ENCODE assay signal across 8 cellular contexts in the genomic region with DNA sequence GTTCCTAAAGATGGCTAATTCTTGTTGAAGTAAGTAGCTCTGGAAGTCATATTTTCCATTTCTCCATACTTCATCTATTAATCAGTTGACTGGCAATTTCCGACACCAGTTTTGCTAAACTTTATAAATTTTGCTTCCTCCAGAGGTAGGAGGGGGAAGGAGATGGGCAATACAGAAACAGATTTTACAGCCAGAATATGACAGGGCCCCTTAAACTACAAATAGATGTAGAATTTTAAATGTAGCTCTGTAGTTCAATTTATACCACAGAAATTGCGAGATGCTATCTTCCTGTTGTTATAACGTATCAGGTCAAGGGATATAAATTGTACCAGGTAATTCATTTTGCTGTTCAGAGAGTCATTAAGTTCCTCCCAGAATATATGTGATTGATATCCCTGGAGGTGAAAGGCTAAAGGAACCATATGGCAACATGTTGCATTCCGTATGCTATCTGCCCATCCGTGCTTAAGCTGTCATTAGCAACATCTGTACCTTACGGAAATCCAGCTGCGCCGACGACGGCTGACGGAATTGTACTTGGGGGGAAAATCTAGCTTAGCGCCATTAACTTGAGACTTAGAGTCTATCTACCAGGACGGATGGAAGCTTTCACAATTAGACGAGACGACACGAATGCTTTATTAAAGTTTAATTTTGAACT. TPM values are rescaled to one million over a fixed set of nuclear protein-coding genes. Genes with fewer than 3 reads are reported as not detected.
DNase-seq lines count a peak whose midpoint lies in the region; ATAC-seq and TF ChIP-seq lines count a peak whose summit lies in the region.

No MANE protein-coding gene starts in this region.

- H3K27me3 Mint-ChIP-seq in mesothelial cell of epicardium (ENCODE audit: low read depth), result no peaks in the 10 kb centered on the region
- H3K27me3 Mint-ChIP-seq in type B pancreatic cell, result no peaks in the 10 kb centered on the region

- peak overlapping the region; percentile 97 for H3K27ac Mint-ChIP-seq in mesothelial cell of epicardium
- peak overlapping the region; percentile 97 for H3K27ac Mint-ChIP-seq in type B pancreatic cell

- H3K4me3 Mint-ChIP-seq in mesothelial cell of epicardium (peak overlapping the region; percentile 87), type B pancreatic cell (peak overlapping the region; percentile 96)

- peak; percentile 19 for DNase-seq in activated CD4-positive, alpha-beta T cell treated with anti-CD3 and anti-CD28 coated beads for 1 hour
- DNase-seq in activated CD4-positive, alpha-beta T cell treated with anti-CD3 and anti-CD28 coated beads for 4 hours, result no peak
- DNase-seq in RPMI8226 (peak; percentile 74), choroid plexus epithelial cell (ENCODE audit: low read depth) (peak; percentile 40), mesothelial cell of epicardium (ENCODE audit: low spot score in 2 of 2, unreplicated experiment in 2 of 2) (no peak), type B pancreatic cell (ENCODE audit: extremely low spot score, unreplicated experiment) (no peak), EL (no peak)

- TF ChIP-seq CTCF in choroid plexus epithelial cell (conservative IDR thresholded peaks at IDR 0.05; ENCODE audit: low read depth, low read length), result no peak
- no peak for TF ChIP-seq CTCF in mesothelial cell of epicardium (IDR thresholded peaks at IDR 0.05; ENCODE audit: unreplicated experiment)
- no peak for TF ChIP-seq CTCF in type B pancreatic cell (conservative IDR thresholded peaks at IDR 0.05)

- H3K4me1 Mint-ChIP-seq in mesothelial cell of epicardium (peaks cover 14% of the 10 kb centered on the region), type B pancreatic cell (ENCODE audit: unreplicated experiment) (peaks cover 32% of the 10 kb centered on the region)

- peak overlapping the region; percentile 86 for H3K4me3 ChIP-seq in choroid plexus epithelial cell (ENCODE audit: low read depth, low read length)

- H3K36me3 Mint-ChIP-seq in mesothelial cell of epicardium (no peaks in the 10 kb centered on the region), type B pancreatic cell (no peaks in the 10 kb centered on the region)

- peak; percentile 20 for ATAC-seq in HG03135 (IDR thresholded peaks at IDR 0.05; ENCODE audit: unreplicated experiment)

- H3K9me3 Mint-ChIP-seq in mesothelial cell of epicardium, result no peaks in the 10 kb centered on the region
- no peaks in the 10 kb centered on the region for H3K9me3 Mint-ChIP-seq in type B pancreatic cell

RNA-seq across cellular contexts. Expression of gene NR4A2, which starts 8.4 kb away (rescaled TPM):
- total RNA-seq in mesothelial cell of epicardium (1.6 to 2.1 TPM (median 1.7 TPM) in 3 replicates), type B pancreatic cell (ENCODE audit: low replicate concordance) (4.4 and 11.0 TPM in 2 replicates)

Comparison
In these comparisons a context has a peak if more than half of its experiments do, and no peak if none do; other contexts are left out.
1. DNase-seq: peak in activated CD4-positive, alpha-beta T cell treated with anti-CD3 and anti-CD28 coated beads for 1 hour (single experiment), RPMI8226 (single experiment) and choroid plexus epithelial cell (single experiment); none in activated CD4-positive, alpha-beta T cell treated with anti-CD3 and anti-CD28 coated beads for 4 hours (0 of 2), mesothelial cell of epicardium (0 of 2), type B pancreatic cell (single experiment) and EL (single experiment).